Comparison of ENCODE assay signal across 16 cellular contexts in the genomic region with DNA sequence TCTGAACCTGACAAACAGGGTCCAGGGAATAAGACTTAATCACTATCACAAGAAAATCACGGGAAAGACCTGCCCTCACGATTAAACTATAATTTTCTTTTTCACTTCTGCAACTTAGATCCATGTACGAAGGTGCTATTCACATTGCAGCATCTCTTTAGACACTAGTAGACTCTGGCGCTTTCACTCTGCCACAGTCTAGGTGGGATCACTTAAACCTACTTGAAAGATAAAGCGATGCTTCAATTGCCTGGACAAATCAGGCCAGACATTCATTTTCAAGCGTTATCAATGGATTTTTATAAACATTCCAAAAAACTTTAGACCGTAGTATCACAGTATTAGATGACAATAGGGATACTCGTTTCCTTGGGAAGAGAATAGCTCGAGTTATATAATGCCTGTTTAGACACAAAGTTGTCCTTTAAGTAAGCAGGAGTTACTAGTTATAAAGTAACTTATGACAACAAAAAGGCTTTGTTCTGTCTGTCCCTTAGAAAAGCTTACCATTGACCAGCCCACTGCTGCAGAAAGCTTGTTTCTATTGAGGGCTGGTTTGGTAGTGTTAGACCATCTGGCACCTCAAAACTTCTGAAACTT.
DNase-seq lines count a peak whose midpoint lies in the region; ATAC-seq, FAIRE-seq and TF ChIP-seq lines count a peak whose summit lies in the region.
"Had no signal": no experiment of that assay in that cellular context is flagged by ENCODE, and none has a peak within 500 bp of the region (broad histone marks: within the 10 kb centered on the region; RNA-seq: fewer than 3 reads in every experiment).

No MANE protein-coding gene starts in this region.

- H3K27ac ChIP-seq in HepG2 (ENCODE audit: extremely low read length, insufficient read depth, low read length) (peak overlapping the region; percentile 71), right lobe of liver (no peak overlapping the region), esophagus squamous epithelium (no peak overlapping the region)
- H3K27ac ChIP-seq: BLaER1 treated with 17β-estradiol and CSF1 and Interleukin-3, amounts not matched to agents 10 nM and 100 nM; SJCRH30 had no signal

- no peak for TF ChIP-seq CTCF in HepG2 (CRISPR knock-in tag; IDR thresholded peaks at IDR 0.05)
- no peak for TF ChIP-seq CTCF in right lobe of liver (IDR thresholded peaks at IDR 0.05)
- no peak for TF ChIP-seq CTCF in esophagus squamous epithelium (IDR thresholded peaks at IDR 0.05)

- H2AFZ ChIP-seq in HepG2 (ENCODE audit: low read length) = no peak overlapping the region

- H3K36me3 Mint-ChIP-seq in activated T-helper 17 cell treated with anti-CD3 and anti-CD28 coated beads, Interleukin-2, amount 50 U/mL, for 72 hours (ENCODE audit: low read depth) = no peaks in the 10 kb centered on the region
- H3K36me3 Mint-ChIP-seq in natural killer cell treated with Interleukin-12 subunit alpha and Interleukin-12 subunit beta and Interleukin-15 and Interleukin-18, amount 100 ng/mL, for 72 hours = peaks cover 11% of the 10 kb centered on the region

- H3K27me3 Mint-ChIP-seq in activated T-helper 17 cell treated with anti-CD3 and anti-CD28 coated beads, Interleukin-2, amount 50 U/mL, for 72 hours = no peaks in the 10 kb centered on the region
- H3K27me3 Mint-ChIP-seq in natural killer cell treated with Interleukin-12 subunit alpha and Interleukin-12 subunit beta and Interleukin-15 and Interleukin-18, amount 100 ng/mL, for 72 hours = no peaks in the 10 kb centered on the region

- TF ChIP-seq RAD21 in HepG2 (CRISPR knock-in tag; IDR thresholded peaks at IDR 0.05) = no peak

- FAIRE-seq in HepG2 (lab: Jason Lieb, UNC) = no peak
- FAIRE-seq: H54 had no signal

- no peaks in the 10 kb centered on the region for H3K9me3 Mint-ChIP-seq in activated T-helper 17 cell treated with anti-CD3 and anti-CD28 coated beads, Interleukin-2, amount 50 U/mL, for 72 hours
- H3K9me3 Mint-ChIP-seq in natural killer cell treated with Interleukin-12 subunit alpha and Interleukin-12 subunit beta and Interleukin-15 and Interleukin-18, amount 100 ng/mL, for 72 hours = no peaks in the 10 kb centered on the region

- CTCF ChIA-PET in HepG2 (lab: Yijun Ruan, JAX; ENCODE audit: low intra/inter-chr PET ratio, low total read pairs) = no interaction called here

- H3K79me2 ChIP-seq in HepG2 (ENCODE audit: insufficient read depth, low read length) = peaks cover 25% of the 10 kb centered on the region

- H3K4me3 ChIP-seq in HepG2 (replicated peaks in 1 of 3; ENCODE audit: insufficient read depth in 1 of 3, low read depth in 2 of 3, low read length in 3 of 3) (peak overlapping the region in 2 of 3 experiments; percentile 27 to 29; a peak in 3 of 6 replicates), right lobe of liver (no peak overlapping the region), esophagus squamous epithelium (no peak overlapping the region)
- H3K4me3 ChIP-seq: BLaER1 treated with 17β-estradiol and CSF1 and Interleukin-3, amounts not matched to agents 10 nM and 100 nM; SJCRH30 had no signal

- ATAC-seq in HepG2 (peak; percentile 81), right lobe of liver (no peak), GM21528 (IDR thresholded peaks at IDR 0.05; ENCODE audit: low FRiP score, unreplicated experiment) (no peak)
- ATAC-seq in activated T-helper 17 cell treated with anti-CD3 and anti-CD28 coated beads, Interleukin-2, amount 50 U/mL, for 72 hours (replicated peaks) = no peak
- no peak for ATAC-seq in natural killer cell treated with Interleukin-12 subunit alpha and Interleukin-12 subunit beta and Interleukin-15 and Interleukin-18, amount 100 ng/mL, for 72 hours

- H3K36me3 ChIP-seq in HepG2 (replicated peaks in 1 of 2; ENCODE audit: control insufficient read depth in 1 of 2, insufficient read depth in 2 of 2, low read length in 2 of 2) (no peaks in the 10 kb centered on the region; a peak in 1 of 5 replicates), right lobe of liver (no peaks in the 10 kb centered on the region), esophagus squamous epithelium (no peaks in the 10 kb centered on the region)
- H3K36me3 ChIP-seq: SJCRH30 had no signal

- H3K9me3 ChIP-seq in HepG2 (ENCODE audit: low read length) (no peaks in the 10 kb centered on the region), right lobe of liver (no peaks in the 10 kb centered on the region), esophagus squamous epithelium (no peaks in the 10 kb centered on the region)
- H3K9me3 ChIP-seq: SJCRH30 had no signal

- H3K4me2 ChIP-seq in HepG2 (ENCODE audit: low read depth, low read length) = peak overlapping the region; percentile 66
- H3K4me2 ChIP-seq: BLaER1 treated with 17β-estradiol and CSF1 and Interleukin-3, amounts not matched to agents 10 nM and 100 nM had no signal

- TSS peak; percentile 90 for BruUV-seq in HepG2 (replicated peaks; lab: Mats Ljungman, UMichigan)

- TF ChIP-seq EP300 in HepG2 (IDR thresholded peaks at IDR 0.05; ENCODE audit: low read depth in 2 of 2, low read length in 2 of 2) (peak in 1 of 2 experiments; percentile 77; a peak in 2 of 4 replicates), HepG2 (CRISPR knock-in tag; IDR thresholded peaks at IDR 0.05; ENCODE audit: borderline replicate concordance) (no peak)

- H3K4me1 ChIP-seq in HepG2 (ENCODE audit: insufficient read depth, low read length) = peaks cover 97% of the 10 kb centered on the region
- H3K4me1 ChIP-seq in right lobe of liver = peaks cover 0 to 18% (median 5%) of the 10 kb centered on the region in 4 donors
- peaks cover 0 to 14% (median 5%) of the 10 kb centered on the region in 3 donors for H3K4me1 ChIP-seq in esophagus squamous epithelium

- no peak for TF ChIP-seq POLR2A in HepG2 (IDR thresholded peaks at IDR 0.05; ENCODE audit: insufficient read depth in 1 of 2, low read depth in 2 of 2, low read length in 2 of 2)
- no peak for TF ChIP-seq POLR2A in right lobe of liver (IDR thresholded peaks at IDR 0.05)
- TF ChIP-seq POLR2A in esophagus squamous epithelium (IDR thresholded peaks at IDR 0.05) = no peak

- in situ Hi-C loops in HepG2 (cut with HindIII; ENCODE audit: extremely low pct_ligation_motif_present, low pct_unique_long_range_greater_than_20kb) (no loop called here), KBM-7 (cut with MboI; ENCODE audit: low pct_unique_long_range_greater_than_20kb, low sequenced_read_pairs) (no loop called here)

- H3K27me3 ChIP-seq in HepG2 (ENCODE audit: control insufficient read depth in 1 of 2, insufficient read depth in 2 of 2, low read length in 2 of 2) (no peaks in the 10 kb centered on the region), right lobe of liver (no peaks in the 10 kb centered on the region), esophagus squamous epithelium (no peaks in the 10 kb centered on the region)
- H3K27me3 ChIP-seq: BLaER1 treated with 17β-estradiol and CSF1 and Interleukin-3, amounts not matched to agents 10 nM and 100 nM; SJCRH30 had no signal

- H3K9ac ChIP-seq in HepG2 (ENCODE audit: insufficient read depth, low read depth, low read length) = peak overlapping the region; percentile 44
- H3K9ac ChIP-seq: BLaER1 treated with 17β-estradiol and CSF1 and Interleukin-3, amounts not matched to agents 10 nM and 100 nM had no signal

- H4K20me1 ChIP-seq in HepG2 (ENCODE audit: insufficient read depth, low read length) = 0 out of 2 replicates have a peak, but pooled peaks cover 2% of the 10 kb centered on the region

- no peak overlapping the region for H3K4me3 Mint-ChIP-seq in activated T-helper 17 cell treated with anti-CD3 and anti-CD28 coated beads, Interleukin-2, amount 50 U/mL, for 72 hours
- peak overlapping the region; percentile 27 for H3K4me3 Mint-ChIP-seq in natural killer cell treated with Interleukin-12 subunit alpha and Interleukin-12 subunit beta and Interleukin-15 and Interleukin-18, amount 100 ng/mL, for 72 hours

- peaks cover 25% of the 10 kb centered on the region for H3K4me1 Mint-ChIP-seq in activated T-helper 17 cell treated with anti-CD3 and anti-CD28 coated beads, Interleukin-2, amount 50 U/mL, for 72 hours
- H3K4me1 Mint-ChIP-seq in natural killer cell treated with Interleukin-12 subunit alpha and Interleukin-12 subunit beta and Interleukin-15 and Interleukin-18, amount 100 ng/mL, for 72 hours (ENCODE audit: low read depth in 2 of 2) = peaks cover 47 to 65% of the 10 kb centered on the region in 2 donors

- peak; percentile 89 for DNase-seq in HepG2 (ENCODE audit: low spot score)
- DNase-seq in right lobe of liver = no peak
- DNase-seq in natural killer cell treated with Interleukin-12 subunit alpha and Interleukin-12 subunit beta and Interleukin-15 and Interleukin-18, amount 100 ng/mL, for 72 hours (ENCODE audit: low spot score) = no peak
- DNase-seq in esophagus squamous epithelium (lab: John Stamatoyannopoulos, UW) = no peak
- no peak for DNase-seq in KBM-7
- no peak for DNase-seq in NCI-H748 (lab: John Stamatoyannopoulos, UW; ENCODE audit: unreplicated experiment)
- DNase-seq: 8988T, NCI-H1105 treated with DMSO at 0.1 percent for 48 hours, NCI-H1694 treated with DMSO at 0.1 percent for 48 hours, NCI-H526 treated with DMSO at 0.1 percent for 48 hours, RPMI8226, SJCRH30 had no signal

- H3K27ac Mint-ChIP-seq in activated T-helper 17 cell treated with anti-CD3 and anti-CD28 coated beads, Interleukin-2, amount 50 U/mL, for 72 hours = peak overlapping the region; percentile 26
- H3K27ac Mint-ChIP-seq in natural killer cell treated with Interleukin-12 subunit alpha and Interleukin-12 subunit beta and Interleukin-15 and Interleukin-18, amount 100 ng/mL, for 72 hours = peak overlapping the region; percentile 79 to 82

- intact Hi-C loops in HepG2 (cut with micrococcal nuclease; ENCODE audit: unreplicated experiment) = loop anchor here (1.0 to 2.0 kb wide), 2 partner anchors 9 to 614 kb away; no protein-coding TSS in a partner anchor
- intact Hi-C loops in right lobe of liver (cut with DNase I) = no loop called here
- intact Hi-C loops in esophagus squamous epithelium (cut with DNase I) = no loop called here

- POLR2A ChIA-PET in HepG2 (lab: Yijun Ruan, JAX) = interaction anchor here (0.9 to 1.7 kb wide), 3 partner anchors 9 to 91 kb away, joined by 3 to 32 read pairs (median 8); no protein-coding TSS in a partner anchor

- WGBS in HepG2 (ENCODE audit: low lambda C conversion rate) = 10% methylated on average over 9 of the region's 9 CpGs
- 84% methylated on average over 9 of the region's 9 CpGs for WGBS in right lobe of liver (ENCODE audit: insufficient coverage, low coverage, low lambda C conversion rate, missing lambda C conversion rate)
- 86 to 91% methylated on average over 9 of the region's 9 CpGs for WGBS in esophagus squamous epithelium, 2 donors

TF ChIP-seq in HepG2, 621 proteins besides CTCF, POLR2A, EP300 and RAD21 (continues in another document):
- TF ChIP-seq ZNF878 (CRISPR knock-in tag; IDR thresholded peaks at IDR 0.05) = no peak

Comparison
In these comparisons a context has a peak if more than half of its experiments do, and no peak if none do; other contexts are left out.
1. H3K4me3 ChIP-seq: peak in HepG2 (2 of 3); none in right lobe of liver (0 of 3) and esophagus squamous epithelium (0 of 4).